Comparison of ENCODE assay signal across 10 cellular contexts in the genomic region with DNA sequence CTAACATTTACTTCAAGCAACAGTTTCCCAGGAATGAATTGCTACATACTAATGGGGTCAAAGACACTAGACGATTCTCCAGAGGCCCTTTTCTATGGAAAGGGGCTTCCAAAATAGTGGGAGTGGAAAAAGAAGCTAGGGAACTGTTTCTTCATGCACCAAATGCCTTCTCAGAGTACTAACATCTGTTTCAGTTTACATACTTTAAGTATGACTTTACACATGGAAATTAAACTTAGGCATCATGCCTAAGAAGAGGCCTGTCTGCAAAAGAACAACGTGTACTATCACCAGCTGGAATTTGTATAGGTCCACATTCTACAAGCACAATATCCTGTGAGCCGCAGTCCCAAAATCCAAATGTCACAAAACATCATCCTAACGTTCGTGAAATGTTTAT. TPM values are rescaled to one million over a fixed set of nuclear protein-coding genes. Genes with fewer than 3 reads are reported as not detected.
DNase-seq lines count a peak whose midpoint lies in the region; ATAC-seq, FAIRE-seq and TF ChIP-seq lines count a peak whose summit lies in the region.
"Had no signal": no experiment of that assay in that cellular context is flagged by ENCODE, and none has a peak within 500 bp of the region (broad histone marks: within the 10 kb centered on the region; RNA-seq: fewer than 3 reads in every experiment).

No MANE protein-coding gene starts in this region.

- H3K9ac ChIP-seq in adipocyte (ENCODE audit: low read length) = peak overlapping the region; percentile 88

- FAIRE-seq in H54 (lab: Jason Lieb, UNC) = no peak

- no peak for TF ChIP-seq POLR2A in H54 (IDR thresholded peaks at IDR 0.05; ENCODE audit: low read depth, low read length)

- H3K27me3 ChIP-seq in adipocyte (replicated peaks; ENCODE audit: control insufficient read depth, insufficient read depth, low read length) = no peaks in the 10 kb centered on the region

- peak overlapping the region; percentile 34 for H3K4me3 ChIP-seq in adipocyte (ENCODE audit: low read length)

- DNase-seq in EH (ENCODE audit: low read depth) = peak; percentile 92
- peak; percentile 96 for DNase-seq in adipocyte (ENCODE audit: low read depth)
- no peak for DNase-seq in left cardiac atrium
- no peak for DNase-seq in sciatic nerve (ENCODE audit: low spot score)
- no peak for DNase-seq in activated CD4-positive, alpha-beta T cell treated with anti-CD3 and anti-CD28 coated beads, Interleukin-2, amount 50 U/mL, for 4 hours
- DNase-seq in H54 (ENCODE audit: insufficient read length, low spot score) = no peak
- DNase-seq: left colon, NCI-H1048 had no signal

- no peaks in the 10 kb centered on the region for H3K9me3 ChIP-seq in adipocyte (ENCODE audit: control insufficient read depth, low read length)

- intact Hi-C loops in left cardiac atrium (cut with DNase I) (loop anchor here (5.0 kb wide), 2 partner anchors 320 to 890 kb away; no protein-coding TSS in a partner anchor), sciatic nerve (cut with DNase I) (no loop called here)

- peaks cover 52% of the 10 kb centered on the region for H3K4me1 ChIP-seq in adipocyte (ENCODE audit: control insufficient read depth, insufficient read depth, low read length)

- peak; percentile 82 to 91 for ATAC-seq in left cardiac atrium
- peak; percentile 60 for ATAC-seq in sciatic nerve
- ATAC-seq in HG02571 (IDR thresholded peaks at IDR 0.05; ENCODE audit: unreplicated experiment) = no peak
- ATAC-seq in HG03135 (IDR thresholded peaks at IDR 0.05; ENCODE audit: unreplicated experiment) = no peak

- no peaks in the 10 kb centered on the region for H3K36me3 ChIP-seq in adipocyte (ENCODE audit: control insufficient read depth, insufficient read depth, low read length, severe bottlenecking)

RNA-seq across cellular contexts. Expression of a gene that starts 29.4 kb away (rescaled TPM):
- total RNA-seq in left cardiac atrium (10 to 100 TPM; 16.6 to 20.3 TPM), sciatic nerve (31.5 TPM)

Comparison
In these comparisons a context has a peak if more than half of its experiments do, and no peak if none do; other contexts are left out.
1. DNase-seq: peak in EH (single experiment) and adipocyte (single experiment); none in left cardiac atrium (single experiment), sciatic nerve (single experiment), activated CD4-positive, alpha-beta T cell treated with anti-CD3 and anti-CD28 coated beads, Interleukin-2, amount 50 U/mL, for 4 hours (0 of 2) and H54 (single experiment).
2. ATAC-seq: peak in left cardiac atrium (2 of 2) and sciatic nerve (single experiment); none in HG02571 (single experiment) and HG03135 (single experiment).